In genomic region chr2:128438091-128438490, GRCh38 we compare ENCODE assay signal across 15 cellular contexts.
DNase-seq lines count a peak whose midpoint lies in the region; ATAC-seq and FAIRE-seq lines count a peak whose summit lies in the region.
"Had no signal": no experiment of that assay in that cellular context is flagged by ENCODE, and none has a peak within 500 bp of the region (broad histone marks: within the 10 kb centered on the region; RNA-seq: fewer than 3 reads in every experiment).

No MANE protein-coding gene starts in this region.

- intact Hi-C loops in cardiac septum (cut with DNase I) (no loop called here), right cardiac atrium (cut with DNase I) (no loop called here), sciatic nerve (cut with DNase I) (no loop called here)

- ATAC-seq in right cardiac atrium (no peak), sciatic nerve (no peak)
- ATAC-seq: K562, PC-3 had no signal

- peak; percentile 67 for DNase-seq in cardiac septum (ENCODE audit: low spot score)
- DNase-seq in right cardiac atrium: no peak
- DNase-seq in islet precursor cell: peak; percentile 48
- peak; percentile 54 for DNase-seq in sciatic nerve (ENCODE audit: low spot score)
- no peak for DNase-seq in urothelium cell line (ENCODE audit: low spot score)
- DNase-seq in NOMO-1 treated with dmso at 0.1 percent for 144 hours (lab: John Stamatoyannopoulos, UW; ENCODE audit: unreplicated experiment): no peak
- DNase-seq in DMS79 (lab: John Stamatoyannopoulos, UW): no peak
- DNase-seq in stimulated activated naive CD4-positive, alpha-beta T cell (lab: John Stamatoyannopoulos, UW): no peak
- DNase-seq: NCI-H1092 treated with DMSO at 0.1 percent for 48 hours, NCI-H187, PC-3 had no signal

- FAIRE-seq in urothelium cell line (lab: Jason Lieb, UNC): peak; percentile 53
- FAIRE-seq: A204.1, K562 had no signal

- H3K27me3 ChIP-seq in right cardiac atrium (ENCODE audit: control insufficient read depth, insufficient read depth): no peaks in the 10 kb centered on the region

- no peak overlapping the region for H3K4me3 ChIP-seq in right cardiac atrium (ENCODE audit: low read length)
- H3K4me3 ChIP-seq: K562 had no signal

- no peaks in the 10 kb centered on the region for H3K4me1 ChIP-seq in right cardiac atrium (ENCODE audit: control insufficient read depth, insufficient read depth, low read length)

- no peak overlapping the region for H3K27ac ChIP-seq in right cardiac atrium (ENCODE audit: low read length)
- H3K27ac ChIP-seq: HL-60 had no signal

- no peaks in the 10 kb centered on the region for H3K9me3 ChIP-seq in right cardiac atrium (ENCODE audit: control insufficient read depth, low read length)
- H3K9me3 ChIP-seq: Caco-2 had no signal

- 93% methylated on average over 16 of the region's 16 CpGs for WGBS in right cardiac atrium

Comparison
In these comparisons a context has a peak if more than half of its experiments do, and no peak if none do; other contexts are left out.
1. DNase-seq: peak in cardiac septum (single experiment), islet precursor cell (single experiment) and sciatic nerve (single experiment); none in right cardiac atrium (0 of 3), urothelium cell line (single experiment), NOMO-1 treated with dmso at 0.1 percent for 144 hours (single experiment), DMS79 (single experiment) and stimulated activated naive CD4-positive, alpha-beta T cell (0 of 6).